1 cellular context compared by ENCODE assay signal in genomic region chr1:116879478-116880133, GRCh38.
TF ChIP-seq lines count a peak whose summit lies in the region.

No MANE protein-coding gene starts in this region.

TF ChIP-seq in HEK293, 187 proteins besides CTCF, POLR2A, EP300 and RAD21 (continued from another document):
- TF ChIP-seq ZNF518A (tag by site-specific recombination; conservative IDR thresholded peaks at IDR 0.05; ENCODE audit: low read depth) (0 out of 2 replicates have a peak, but pooled peaks have one; percentile 2), ZNF843 (tag by site-specific recombination; IDR thresholded peaks at IDR 0.05) (no peak)
